Comparison of ENCODE assay signal across 13 cellular contexts in the genomic region with DNA sequence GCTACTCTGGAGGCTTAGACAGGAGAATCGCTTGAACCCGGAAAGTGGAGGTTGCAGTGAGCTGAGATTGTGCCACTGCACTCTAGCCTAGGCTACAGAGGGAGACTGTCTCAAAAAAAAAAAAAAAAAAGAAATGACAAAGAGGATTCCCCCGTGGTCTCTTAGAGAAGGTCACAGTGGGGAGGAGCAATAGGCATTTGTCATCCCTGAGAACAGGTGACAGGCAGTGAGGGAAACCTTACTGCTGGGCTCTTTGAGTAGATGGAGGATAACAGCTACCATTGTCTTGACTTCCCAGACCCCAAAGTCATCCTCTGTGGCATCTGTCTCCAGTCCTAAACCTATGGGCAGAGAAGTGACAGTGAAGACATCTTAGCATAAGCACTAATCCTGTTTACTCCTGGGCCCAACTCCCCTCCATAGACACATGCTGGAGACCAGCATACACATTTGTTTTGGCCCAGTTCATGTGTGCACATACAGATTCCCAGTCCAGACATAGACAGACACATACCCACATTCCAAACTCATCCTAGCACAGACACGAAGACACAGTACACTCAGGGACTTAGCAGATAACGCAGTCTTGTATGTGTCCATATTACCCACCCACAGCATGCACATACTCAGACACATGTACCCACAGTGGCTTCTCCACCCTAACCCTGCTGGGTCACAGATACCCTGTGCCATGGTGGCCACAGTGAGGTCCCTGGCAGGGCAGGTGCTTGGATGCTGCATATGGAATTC. TPM values are rescaled to one million over a fixed set of nuclear protein-coding genes. Genes with fewer than 3 reads are reported as not detected.
A peak's percentile ranks its signal among the peaks of the same experiment; 100 is the strongest.
DNase-seq lines count a peak whose midpoint lies in the region; ATAC-seq, FAIRE-seq and TF ChIP-seq lines count a peak whose summit lies in the region.
"Had no signal": no experiment of that assay in that cellular context is flagged by ENCODE, and none has a peak within 500 bp of the region (broad histone marks: within the 10 kb centered on the region; RNA-seq: fewer than 3 reads in every experiment).

No MANE protein-coding gene starts in this region.

- no peaks in the 10 kb centered on the region for H3K9me3 ChIP-seq in CD8-positive, alpha-beta T cell (ENCODE audit: low read length)
- H3K9me3 ChIP-seq in RWPE2 (ENCODE audit: severe bottlenecking) (no peaks in the 10 kb centered on the region), endocrine pancreas (ENCODE audit: control insufficient read depth, low read length) (no peaks in the 10 kb centered on the region), psoas muscle (no peaks in the 10 kb centered on the region)
- H3K9me3 ChIP-seq: heart right ventricle, SJSA1 had no signal

- H3K4me1 Mint-ChIP-seq in CD8-positive, alpha-beta T cell (ENCODE audit: low read depth) = peaks cover 30% of the 10 kb centered on the region

- H3K4me1 ChIP-seq in CD8-positive, alpha-beta T cell (ENCODE audit: insufficient read depth, low read length) = peaks cover 16% of the 10 kb centered on the region
- H3K4me1 ChIP-seq in RWPE2 (ENCODE audit: insufficient read depth, poor library complexity, severe bottlenecking) = peaks cover 16% of the 10 kb centered on the region
- peaks cover 2% of the 10 kb centered on the region for H3K4me1 ChIP-seq in endocrine pancreas (ENCODE audit: control insufficient read depth, insufficient read depth, low read length)
- H3K4me1 ChIP-seq in psoas muscle = peaks cover 14% of the 10 kb centered on the region

- H3K36me3 ChIP-seq in CD8-positive, alpha-beta T cell (ENCODE audit: insufficient read depth, low read length) = no peaks in the 10 kb centered on the region
- H3K36me3 ChIP-seq in RWPE2 (ENCODE audit: low read depth) = peaks cover 37% of the 10 kb centered on the region
- no peaks in the 10 kb centered on the region for H3K36me3 ChIP-seq in endocrine pancreas (ENCODE audit: control insufficient read depth, insufficient read depth, low read length)
- peaks cover 0 to 24% of the 10 kb centered on the region in 2 donors for H3K36me3 ChIP-seq in psoas muscle (ENCODE audit: insufficient read depth in 1 of 2, low read depth in 1 of 2)

- no peak for FAIRE-seq in GM12891 (lab: Jason Lieb, UNC)

- ATAC-seq in CD8-positive, alpha-beta T cell = no peak
- ATAC-seq in RWPE2 (ENCODE audit: low read depth) = no peak
- ATAC-seq in psoas muscle = no peak
- ATAC-seq: heart right ventricle, right cardiac atrium had no signal

- H3K9ac ChIP-seq in endocrine pancreas (ENCODE audit: control insufficient read depth, insufficient read depth, low read length) = peak overlapping the region; percentile 39

- no peak overlapping the region for H3K27ac ChIP-seq in CD8-positive, alpha-beta T cell (ENCODE audit: low read depth, low read length)
- peak overlapping the region; percentile 91 for H3K27ac ChIP-seq in RWPE2 (ENCODE audit: poor library complexity, severe bottlenecking)
- H3K27ac ChIP-seq in psoas muscle = peak overlapping the region; percentile 18
- H3K27ac ChIP-seq: dorsolateral prefrontal cortex, heart right ventricle, SJSA1 had no signal

- no peak overlapping the region for H3K4me3 ChIP-seq in CD8-positive, alpha-beta T cell (ENCODE audit: low read depth, low read length)
- H3K4me3 ChIP-seq in RWPE2 (ENCODE audit: severe bottlenecking) (no peak overlapping the region), endocrine pancreas (ENCODE audit: control insufficient read depth, insufficient read depth, low read length) (no peak overlapping the region), psoas muscle (no peak overlapping the region)
- H3K4me3 ChIP-seq: dorsolateral prefrontal cortex, heart right ventricle, lung, SJSA1 had no signal

- CTCF ChIA-PET in CD8-positive, alpha-beta T cell (lab: Charles Lee) = interaction anchor here (0.9 kb wide), 1 partner anchor 234 kb away, joined by 3 read pairs; no protein-coding TSS in a partner anchor

- no peak for TF ChIP-seq POLR2A in GM12891 (IDR thresholded peaks at IDR 0.05; ENCODE audit: low read depth, low read length)

- WGBS in psoas muscle, 3 donors = 73 to 77% (median 77%) methylated on average over 5 of the region's 5 CpGs

- H3K27me3 Mint-ChIP-seq in CD8-positive, alpha-beta T cell (ENCODE audit: low read depth) = no peaks in the 10 kb centered on the region

- peak overlapping the region; percentile 58 for H3K27ac Mint-ChIP-seq in CD8-positive, alpha-beta T cell

- POLR2A ChIA-PET in CD8-positive, alpha-beta T cell (lab: Charles Lee) = no interaction called here

- TF ChIP-seq CTCF in CD8-positive, alpha-beta T cell (IDR thresholded peaks at IDR 0.05) = no peak
- no peak for TF ChIP-seq CTCF in RWPE2 (IDR thresholded peaks at IDR 0.05; ENCODE audit: poor library complexity, severe bottlenecking)
- TF ChIP-seq CTCF in psoas muscle (IDR thresholded peaks at IDR 0.05) = no peak

- no peaks in the 10 kb centered on the region for H3K27me3 ChIP-seq in CD8-positive, alpha-beta T cell (ENCODE audit: insufficient read depth, low read length)
- H3K27me3 ChIP-seq in RWPE2 (ENCODE audit: insufficient read depth, poor library complexity, severe bottlenecking) (no peaks in the 10 kb centered on the region), endocrine pancreas (ENCODE audit: control insufficient read depth, insufficient read depth, low read length) (no peaks in the 10 kb centered on the region), psoas muscle (ENCODE audit: insufficient read depth in 3 of 3, low read length in 2 of 3) (no peaks in the 10 kb centered on the region)
- H3K27me3 ChIP-seq: dorsolateral prefrontal cortex, SJSA1 had no signal

- no peaks in the 10 kb centered on the region for H3K9me3 Mint-ChIP-seq in CD8-positive, alpha-beta T cell

- H3K36me3 Mint-ChIP-seq in CD8-positive, alpha-beta T cell = peaks cover 21% of the 10 kb centered on the region

- no peak overlapping the region for H3K4me3 Mint-ChIP-seq in CD8-positive, alpha-beta T cell

- no peak for DNase-seq in CD8-positive, alpha-beta T cell
- DNase-seq in RWPE2 (ENCODE audit: low spot score) (no peak), psoas muscle (no peak), activated gamma-delta T cell (lab: John Stamatoyannopoulos, UW) (no peak), GM12891 (ENCODE audit: insufficient read length, low spot score) (no peak), kidney glomerular epithelial cell (lab: John Stamatoyannopoulos, UW) (no peak), AML-193 (lab: John Stamatoyannopoulos, UW) (no peak)
- DNase-seq: heart right ventricle, right cardiac atrium had no signal

- intact Hi-C loops in CD8-positive, alpha-beta T cell (cut with DNase I, micrococcal nuclease) = loop anchor here in 1 of 2 experiments (10.0 kb wide), 1 partner anchor 568 kb away; the partner anchor contains the start of genes ACD, C16orf86, ENKD1 and PARD6A
- intact Hi-C loops in psoas muscle (cut with DNase I) = loop anchor here in 1 of 2 donors (5.0 to 10.0 kb wide), 3 partner anchors 241 to 388 kb away; partner anchors contain the start of genes CENPT, NRN1L, NUTF2 and THAP11

TF ChIP-seq in GM12891, 5 proteins besides CTCF, POLR2A, EP300 and RAD21:
- no peak for TF ChIP-seq PAX5 (IDR thresholded peaks at IDR 0.05; ENCODE audit: insufficient read depth, low read length, severe bottlenecking)
- TF ChIP-seq POU2F2 (IDR thresholded peaks at IDR 0.05; ENCODE audit: low read depth, low read length) = no peak
- TF ChIP-seq TAF1 (IDR thresholded peaks at IDR 0.05; ENCODE audit: low read depth, low read length) = no peak
- TF ChIP-seq SPI1 (IDR thresholded peaks at IDR 0.05; ENCODE audit: low read depth, low read length) = no peak
- TF ChIP-seq POLR2AphosphoS5 (IDR thresholded peaks at IDR 0.05; ENCODE audit: low read depth, low read length) = no peak

RNA-seq across cellular contexts. Expression of gene ESRP2, which starts 2.7 kb away (rescaled TPM):
- total RNA-seq in CD8-positive, alpha-beta T cell = not detected
- not detected for total RNA-seq in psoas muscle
- polyA plus RNA-seq in psoas muscle = under 1 TPM; 0.03 to 0.08 (median 0.05) TPM
- 0.12 TPM for polyA plus RNA-seq in GM12891 (2012; ENCODE audit: low read depth, missing spikeins)

RNA-seq across cellular contexts. Expression of gene PLA2G15, which starts 11.9 kb away (rescaled TPM):
- 1 to 10 TPM; 5.1 to 6.0 TPM for total RNA-seq in CD8-positive, alpha-beta T cell
- total RNA-seq in psoas muscle = 10 to 100 TPM; 28.0 to 65.0 (median 31.0) TPM
- 10 to 100 TPM; 13.0 to 31.7 (median 22.6) TPM for polyA plus RNA-seq in psoas muscle
- 6.5 TPM for polyA plus RNA-seq in GM12891 (2012; ENCODE audit: low read depth, missing spikeins)

RNA-seq across cellular contexts. Expression of gene SLC7A6, which starts 31.1 kb away (rescaled TPM):
- total RNA-seq in CD8-positive, alpha-beta T cell = 100 to 1,000 TPM; 115 to 119 TPM
- total RNA-seq in psoas muscle = 100 to 1,000 TPM in 1 of 4 donors, 10 to 100 TPM in 3; 25.6 to 217 (median 70.5) TPM
- polyA plus RNA-seq in psoas muscle = 10 to 100 TPM in 2 of 3 donors, 1 to 10 TPM in 1; 9.2 to 55.2 (median 36.4) TPM
- polyA plus RNA-seq in GM12891 (2012; ENCODE audit: low read depth, missing spikeins) = 27.0 TPM

Comparison
In these comparisons a context has a peak if more than half of its experiments do, and no peak if none do; other contexts are left out.
1. RNA of gene PLA2G15, which starts 11.9 kb away (total RNA-seq): 28.0 to 65.0 TPM in psoas muscle; 5.1 to 6.0 TPM in CD8-positive, alpha-beta T cell; every median in the first group is over 4 times any median in the second.